In genomic region chr5:58181578-58182286, GRCh38 we compare ENCODE assay signal across 18 cellular contexts.
A peak's percentile ranks its signal among the peaks of the same experiment; 100 is the strongest.
DNase-seq lines count a peak whose midpoint lies in the region; ATAC-seq and TF ChIP-seq lines count a peak whose summit lies in the region.
"Had no signal": no experiment of that assay in that cellular context is flagged by ENCODE, and none has a peak within 500 bp of the region (broad histone marks: within the 10 kb centered on the region; RNA-seq: fewer than 3 reads in every experiment).

No MANE protein-coding gene starts in this region.

- H3K36me3 Mint-ChIP-seq in nephron (ENCODE audit: low read depth) = no peaks in the 10 kb centered on the region
- H3K36me3 Mint-ChIP-seq: CD8-positive, alpha-beta memory T cell had no signal

- no peak overlapping the region for H3K9ac ChIP-seq in SK-N-SH
- H3K9ac ChIP-seq: BLaER1 had no signal

- H3K9me3 Mint-ChIP-seq in nephron = no peaks in the 10 kb centered on the region
- H3K9me3 Mint-ChIP-seq: CD8-positive, alpha-beta memory T cell had no signal

- H3K4me1 Mint-ChIP-seq in nephron = peaks cover 23% of the 10 kb centered on the region
- H3K4me1 Mint-ChIP-seq: CD8-positive, alpha-beta memory T cell had no signal

- peaks cover 3 to 27% of the 10 kb centered on the region in 2 experiments; a peak in 2 of 4 replicates for H3K4me1 ChIP-seq in SK-N-SH (ENCODE audit: control insufficient read depth in 1 of 2, insufficient read depth in 2 of 2, low read depth in 1 of 2, low read length in 1 of 2)
- H3K4me1 ChIP-seq: BLaER1 had no signal

- WGBS in SK-N-SH (ENCODE audit: low lambda C conversion rate) = 70% methylated on average over 6 of the region's 6 CpGs

- H3K4me3 ChIP-seq in SK-N-SH (ENCODE audit: low read depth in 2 of 2, low read length in 1 of 2) = no peak overlapping the region
- H3K4me3 ChIP-seq: BLaER1, SJSA1 had no signal

- TF ChIP-seq EP300 in SK-N-SH (IDR thresholded peaks at IDR 0.05; ENCODE audit: borderline replicate concordance in 1 of 2, low read depth in 1 of 2, low read length in 1 of 2) = no peak

- H3K27ac Mint-ChIP-seq in nephron = peak overlapping the region in 2 of 3 experiments; percentile 3 to 14

- H3K27me3 Mint-ChIP-seq in nephron (ENCODE audit: low read depth) = no peaks in the 10 kb centered on the region
- H3K27me3 Mint-ChIP-seq: CD8-positive, alpha-beta memory T cell had no signal

- peak overlapping the region in 1 of 2 experiments; percentile 42; a peak in 2 of 4 replicates for H3K27ac ChIP-seq in SK-N-SH (ENCODE audit: low read depth in 2 of 2, low read length in 1 of 2)
- peak overlapping the region; percentile 76 for H3K27ac ChIP-seq in VCaP
- H3K27ac ChIP-seq: BLaER1, SJSA1 had no signal

- H3K36me3 ChIP-seq in SK-N-SH (replicated peaks in 1 of 2; ENCODE audit: control insufficient read depth in 1 of 2, insufficient read depth in 2 of 2, low read length in 1 of 2) = no peaks in the 10 kb centered on the region
- H3K36me3 ChIP-seq: BLaER1, SJSA1 had no signal

- no peaks in the 10 kb centered on the region for H3K27me3 ChIP-seq in SK-N-SH (ENCODE audit: insufficient read depth)
- H3K27me3 ChIP-seq: BLaER1, SJSA1 had no signal

- no peaks in the 10 kb centered on the region for H4K20me1 ChIP-seq in SK-N-SH (ENCODE audit: insufficient read depth)
- H4K20me1 ChIP-seq: BLaER1 had no signal

- H3F3A ChIP-seq in SK-N-SH (replicated peaks; ENCODE audit: insufficient read depth) = peaks cover 11% of the 10 kb centered on the region

- no peaks in the 10 kb centered on the region for H3K79me2 ChIP-seq in SK-N-SH (ENCODE audit: insufficient read depth)

- ATAC-seq in SK-N-SH treated with all-trans-retinoic acid at 6 μM for 48 hours (no peak; the same call in 2 of the 3 replicates), GM19397 (IDR thresholded peaks at IDR 0.05; ENCODE audit: unreplicated experiment) (no peak), GM19395 (IDR thresholded peaks at IDR 0.05; ENCODE audit: unreplicated experiment) (no peak)

- DNase-seq in SK-N-SH = no peak
- DNase-seq in GM19240 (ENCODE audit: insufficient read length, low spot score) = no peak
- no peak for DNase-seq in cerebellum (ENCODE audit: low spot score)
- DNase-seq: 8988T; CD8-positive, alpha-beta memory T cell; DMS 273 treated with DMSO at 0.1 percent for 48 hours; GF-D8; H7; NCI-H1417; NCI-H187 treated with DMSO at 0.1 percent for 48 hours; NCI-H69 had no signal

- POLR2A ChIA-PET in SK-N-SH (lab: Yijun Ruan, JAX) = no interaction called here

- H3K4me3 Mint-ChIP-seq in nephron = no peak overlapping the region
- H3K4me3 Mint-ChIP-seq: CD8-positive, alpha-beta memory T cell had no signal

- H3K9me2 ChIP-seq in SK-N-SH = no peaks in the 10 kb centered on the region

- no peaks in the 10 kb centered on the region for H3K9me3 ChIP-seq in SK-N-SH
- H3K9me3 ChIP-seq: BLaER1, SJSA1 had no signal

- no peak overlapping the region for H3K4me2 ChIP-seq in SK-N-SH
- H3K4me2 ChIP-seq: BLaER1 had no signal

- CTCF ChIA-PET in SK-N-SH (lab: Yijun Ruan, JAX) = interaction anchor here (1.1 kb wide), 1 partner anchor 280 kb away, joined by 3 read pairs; no protein-coding TSS in a partner anchor

- TF ChIP-seq RAD21 in SK-N-SH (IDR thresholded peaks at IDR 0.05; ENCODE audit: low read length) = no peak

- H2AFZ ChIP-seq in SK-N-SH (ENCODE audit: low read depth) = peak overlapping the region; percentile 42; the same call in 1 of the 2 replicates

- TF ChIP-seq CTCF in SK-N-SH (IDR thresholded peaks at IDR 0.05) = no peak
- TF ChIP-seq CTCF in VCaP (conservative IDR thresholded peaks at IDR 0.05) = no peak
- TF ChIP-seq CTCF in nephron (IDR thresholded peaks at IDR 0.05; ENCODE audit: unreplicated experiment in 3 of 3) = no peak

TF ChIP-seq in SK-N-SH, 30 proteins besides CTCF, POLR2A, EP300 and RAD21:
- TF ChIP-seq USF1 (IDR thresholded peaks at IDR 0.05; ENCODE audit: borderline replicate concordance, low read depth) = no peak
- TF ChIP-seq POLR2AphosphoS5 (IDR thresholded peaks at IDR 0.05; ENCODE audit: low read depth, low read length) = no peak
- TF ChIP-seq ZBTB33 (IDR thresholded peaks at IDR 0.05; ENCODE audit: borderline replicate concordance, low read depth) = no peak
- TF ChIP-seq JUND (IDR thresholded peaks at IDR 0.05) = no peak
- TF ChIP-seq SMC3 (IDR thresholded peaks at IDR 0.05; ENCODE audit: low read depth, low read length) = no peak
- TF ChIP-seq FOXM1 (IDR thresholded peaks at IDR 0.05; ENCODE audit: low read depth) = no peak
- no peak for TF ChIP-seq RCOR1 (IDR thresholded peaks at IDR 0.05; ENCODE audit: low read length)
- TF ChIP-seq EZH2phosphoT487 (IDR thresholded peaks at IDR 0.05; ENCODE audit: borderline replicate concordance, low read depth) = no peak

TF ChIP-seq in SK-N-SH treated with all-trans-retinoic acid at 6 μM for 48 hours, 23 proteins besides CTCF, POLR2A, EP300 and RAD21:
- TF ChIP-seq BACH2 (CRISPR knock-in tag; IDR thresholded peaks at IDR 0.05; ENCODE audit: borderline replicate concordance) = no peak
- no peak for TF ChIP-seq TOX (CRISPR knock-in tag; IDR thresholded peaks at IDR 0.05; ENCODE audit: borderline replicate concordance)
- no peak for TF ChIP-seq POU6F1 (CRISPR knock-in tag; IDR thresholded peaks at IDR 0.05; ENCODE audit: borderline replicate concordance, low read depth)
- TF ChIP-seq ARNTL (CRISPR knock-in tag; IDR thresholded peaks at IDR 0.05; ENCODE audit: borderline replicate concordance, low read depth) = no peak
